15 cellular contexts compared by ENCODE assay signal in genomic region chr5:362978-363765, GRCh38. TPM values are rescaled to one million over a fixed set of nuclear protein-coding genes. Genes with fewer than 3 reads are reported as not detected.
DNase-seq lines count a peak whose midpoint lies in the region; ATAC-seq and TF ChIP-seq lines count a peak whose summit lies in the region.
"Had no signal": no experiment of that assay in that cellular context is flagged by ENCODE, and none has a peak within 500 bp of the region (broad histone marks: within the 10 kb centered on the region; RNA-seq: fewer than 3 reads in every experiment).

No MANE protein-coding gene starts in this region.

- 93% methylated on average over 3 of the region's 3 CpGs for WGBS in hepatocyte (ENCODE audit: low lambda C conversion rate, missing lambda C conversion rate)
- WGBS in trophoblast cell (ENCODE audit: extremely low coverage, insufficient coverage, insufficient read length), result no CpG with 5 or more reads among the region's 3 CpGs

- H2BK5ac ChIP-seq in trophoblast cell (ENCODE audit: low read depth, low read length, poor library complexity), result no peak overlapping the region

- H3K4me3 Mint-ChIP-seq in stimulated activated naive CD8-positive, alpha-beta T cell treated with anti-CD3 and anti-CD28 coated beads, Interleukin-15, amount 100 ng/mL, for 72 hours, result no peak overlapping the region
- no peak overlapping the region for H3K4me3 Mint-ChIP-seq in osteocyte (ENCODE audit: unreplicated experiment)
- H3K4me3 Mint-ChIP-seq: CD8-positive, alpha-beta T cell had no signal

- no peak overlapping the region for H2BK12ac ChIP-seq in trophoblast cell (ENCODE audit: low read length)

- no peak overlapping the region for H4K8ac ChIP-seq in trophoblast cell (ENCODE audit: low read depth, low read length)

- H3K36me3 Mint-ChIP-seq in osteocyte (ENCODE audit: unreplicated experiment), result peaks cover 59% of the 10 kb centered on the region
- H3K36me3 Mint-ChIP-seq: CD8-positive, alpha-beta T cell had no signal

- no peak overlapping the region for H3K18ac ChIP-seq in trophoblast cell (ENCODE audit: low read length)

- H3K14ac ChIP-seq in trophoblast cell (ENCODE audit: low read length), result no peak overlapping the region

- H3K79me1 ChIP-seq in trophoblast cell (ENCODE audit: low read length), result no peaks in the 10 kb centered on the region

- H3K27ac ChIP-seq in hepatocyte (no peak overlapping the region), trophoblast cell (ENCODE audit: low read depth, low read length) (no peak overlapping the region)

- H3K4me1 ChIP-seq in hepatocyte (ENCODE audit: insufficient read depth), result peaks cover under 1% of the 10 kb centered on the region
- H3K4me1 ChIP-seq in trophoblast cell (ENCODE audit: control insufficient read depth in 1 of 2, insufficient read depth in 2 of 2, low read length in 2 of 2), result no peaks in the 10 kb centered on the region

- ATAC-seq in stimulated activated naive CD8-positive, alpha-beta T cell treated with anti-CD3 and anti-CD28 coated beads, Interleukin-15, amount 100 ng/mL, for 72 hours, result peak; percentile 23
- no peak for ATAC-seq in stimulated activated naive CD8-positive, alpha-beta T cell treated with anti-CD3 and anti-CD28 coated beads, Interleukin-15, Interleukin-2, amounts not matched to agents 100 U/mL and 50 U/mL, for 24 hours
- ATAC-seq in HG02840 (IDR thresholded peaks at IDR 0.05; ENCODE audit: low FRiP score, unreplicated experiment), result no peak
- ATAC-seq: CD8-positive, alpha-beta T cell; HCT116; PC-3 had no signal

- no peak overlapping the region for H4K91ac ChIP-seq in trophoblast cell (ENCODE audit: low read depth, low read length)

- peak overlapping the region in 1 of 2 donors; percentile 81 for H3K27ac Mint-ChIP-seq in stimulated activated naive CD8-positive, alpha-beta T cell treated with anti-CD3 and anti-CD28 coated beads, Interleukin-15, amount 100 ng/mL, for 72 hours
- H3K27ac Mint-ChIP-seq in osteocyte (ENCODE audit: unreplicated experiment), result no peak overlapping the region
- H3K27ac Mint-ChIP-seq: CD8-positive, alpha-beta T cell had no signal

- H3K9me3 ChIP-seq in hepatocyte (ENCODE audit: low read depth) (no peaks in the 10 kb centered on the region), trophoblast cell (ENCODE audit: insufficient read depth, low read depth, low read length) (no peaks in the 10 kb centered on the region)

- H2AFZ ChIP-seq in hepatocyte (no peak overlapping the region), trophoblast cell (ENCODE audit: insufficient read depth, low read length, poor library complexity) (no peak overlapping the region)

- no peak overlapping the region for H2AK5ac ChIP-seq in trophoblast cell (ENCODE audit: low read length)

- H4K12ac ChIP-seq in trophoblast cell (ENCODE audit: low read depth, low read length), result no peak overlapping the region

- H3K9ac ChIP-seq in trophoblast cell (ENCODE audit: low read length), result no peak overlapping the region

- no peaks in the 10 kb centered on the region for H3K79me2 ChIP-seq in hepatocyte
- no peaks in the 10 kb centered on the region for H3K79me2 ChIP-seq in trophoblast cell (ENCODE audit: control insufficient read depth, insufficient read depth, low read length, poor library complexity)

- no peaks in the 10 kb centered on the region for H4K20me1 ChIP-seq in hepatocyte (ENCODE audit: insufficient read depth, poor library complexity, severe bottlenecking)

- H3K4ac ChIP-seq in trophoblast cell (ENCODE audit: low read depth, low read length), result no peak overlapping the region

- H3K9me3 Mint-ChIP-seq in stimulated activated naive CD8-positive, alpha-beta T cell treated with anti-CD3 and anti-CD28 coated beads, Interleukin-15, amount 100 ng/mL, for 72 hours, result peaks cover 11 to 19% of the 10 kb centered on the region in 2 donors
- H3K9me3 Mint-ChIP-seq in osteocyte (ENCODE audit: unreplicated experiment), result peaks cover 22% of the 10 kb centered on the region

- H3K36me3 ChIP-seq in hepatocyte (replicated peaks; ENCODE audit: insufficient read depth, low read depth) (no peaks in the 10 kb centered on the region), trophoblast cell (ENCODE audit: control insufficient read depth in 1 of 2, insufficient read depth in 2 of 2, low read length in 2 of 2) (no peaks in the 10 kb centered on the region)

- H2BK120ac ChIP-seq in trophoblast cell (ENCODE audit: insufficient read depth, low read length, poor library complexity), result no peak overlapping the region

- no peak overlapping the region for H3K4me3 ChIP-seq in hepatocyte
- no peak overlapping the region for H3K4me3 ChIP-seq in trophoblast cell (ENCODE audit: low read depth, low read length)

- DNase-seq in stimulated activated naive CD8-positive, alpha-beta T cell treated with anti-CD3 and anti-CD28 coated beads, Interleukin-15, amount 100 ng/mL, for 72 hours, result peak in 1 of 2 donors; percentile 7
- no peak for DNase-seq in stimulated activated naive CD8-positive, alpha-beta T cell treated with anti-CD3 and anti-CD28 coated beads, Interleukin-15, Interleukin-2, amounts not matched to agents 100 U/mL and 50 U/mL, for 24 hours
- DNase-seq in hepatocyte (ENCODE audit: low spot score) (peak; percentile 1), osteocyte (ENCODE audit: extremely low spot score, unreplicated experiment) (peak; percentile 65), NCI-H1092 treated with DMSO at 0.1 percent for 48 hours (lab: John Stamatoyannopoulos, UW) (no peak), trophoblast cell (no peak)
- DNase-seq: DMS79 treated with DMSO at 0.1 percent for 48 hours; NCI-H2107; NCI-H345; NCI-H69; NK-92 treated with Interleukin-12 subunit alpha and Interleukin-12 subunit beta, amount 100 ng/mL, for 24 hours; PC-3 had no signal

- TF ChIP-seq CTCF in hepatocyte (IDR thresholded peaks at IDR 0.05; ENCODE audit: poor library complexity) (no peak), osteocyte (IDR thresholded peaks at IDR 0.05) (no peak)

- H3K9me2 ChIP-seq in hepatocyte (replicated peaks; ENCODE audit: insufficient read depth), result no peaks in the 10 kb centered on the region

- no peak overlapping the region for H3K23ac ChIP-seq in trophoblast cell (ENCODE audit: low read length)

- H3K4me2 ChIP-seq in hepatocyte, result no peak overlapping the region
- H3K4me2 ChIP-seq in trophoblast cell (ENCODE audit: low read length), result no peak overlapping the region

- H3K27me3 ChIP-seq in hepatocyte (no peaks in the 10 kb centered on the region), trophoblast cell (ENCODE audit: insufficient read depth, low read length) (no peaks in the 10 kb centered on the region)

- H3K27me3 Mint-ChIP-seq in stimulated activated naive CD8-positive, alpha-beta T cell treated with anti-CD3 and anti-CD28 coated beads, Interleukin-15, amount 100 ng/mL, for 72 hours, result no peaks in the 10 kb centered on the region
- no peaks in the 10 kb centered on the region for H3K27me3 Mint-ChIP-seq in osteocyte (ENCODE audit: unreplicated experiment)

- H3K4me1 Mint-ChIP-seq in stimulated activated naive CD8-positive, alpha-beta T cell treated with anti-CD3 and anti-CD28 coated beads, Interleukin-15, amount 100 ng/mL, for 72 hours, result peaks cover 30% of the 10 kb centered on the region
- H3K4me1 Mint-ChIP-seq in osteocyte (ENCODE audit: unreplicated experiment), result peaks cover 2% of the 10 kb centered on the region

RNA-seq across cellular contexts. Expression of gene AHRR, which starts 41.7 kb away (rescaled TPM):
- total RNA-seq in hepatocyte, result 1.8 and 2.6 TPM in 2 replicates
- polyA plus RNA-seq in hepatocyte, result 1.8 and 2.4 TPM in 2 replicates
- total RNA-seq in osteocyte, result 54.9 and 55.8 TPM in 2 replicates
- 1.1 and 1.3 TPM in 2 replicates for polyA plus RNA-seq in trophoblast cell (2013)

Comparison
In these comparisons a context has a peak if more than half of its experiments do, and no peak if none do; other contexts are left out.
1. DNase-seq: peak in hepatocyte (single experiment) and osteocyte (single experiment); none in stimulated activated naive CD8-positive, alpha-beta T cell treated with anti-CD3 and anti-CD28 coated beads, Interleukin-15, Interleukin-2, amounts not matched to agents 100 U/mL and 50 U/mL, for 24 hours (single experiment), NCI-H1092 treated with DMSO at 0.1 percent for 48 hours (single experiment) and trophoblast cell (0 of 2).
2. RNA of gene AHRR, which starts 41.7 kb away (total RNA-seq): 54.9 to 55.8 TPM in osteocyte; 1.8 to 2.6 TPM in hepatocyte; every median in the first group is over 10 times any median in the second.